In genomic region chr6:23316131-23316530, GRCh38 we compare ENCODE assay signal across 2 cellular contexts.
TF ChIP-seq lines count a peak whose summit lies in the region.

No MANE protein-coding gene starts in this region.

TF ChIP-seq in IMR-90, 13 proteins besides CTCF, POLR2A, EP300 and RAD21 (continued from another document):
- TF ChIP-seq ELK1 (IDR thresholded peaks at IDR 0.05; ENCODE audit: borderline replicate concordance, low read depth, low read length) (no peak), USF2 (IDR thresholded peaks at IDR 0.05; ENCODE audit: low read depth, low read length) (no peak), RCOR1 (IDR thresholded peaks at IDR 0.05; ENCODE audit: insufficient replicate concordance, low read length) (no peak)

TF ChIP-seq in K562, 482 proteins besides CTCF, POLR2A, EP300 and RAD21 (continued from another document):
- TF ChIP-seq ZNF639 (CRISPR knock-in tag; conservative IDR thresholded peaks at IDR 0.05 in 1 of 2, IDR thresholded peaks at IDR 0.05 in 1 of 2) (no peak), E2F5 (CRISPR knock-in tag; IDR thresholded peaks at IDR 0.05) (no peak), ZNF311 (CRISPR knock-in tag; IDR thresholded peaks at IDR 0.05) (peak; percentile 74), PHB (CRISPR knock-in tag; IDR thresholded peaks at IDR 0.05) (no peak)
